ENCODE assay signal across 21 cellular contexts in the genomic region with DNA sequence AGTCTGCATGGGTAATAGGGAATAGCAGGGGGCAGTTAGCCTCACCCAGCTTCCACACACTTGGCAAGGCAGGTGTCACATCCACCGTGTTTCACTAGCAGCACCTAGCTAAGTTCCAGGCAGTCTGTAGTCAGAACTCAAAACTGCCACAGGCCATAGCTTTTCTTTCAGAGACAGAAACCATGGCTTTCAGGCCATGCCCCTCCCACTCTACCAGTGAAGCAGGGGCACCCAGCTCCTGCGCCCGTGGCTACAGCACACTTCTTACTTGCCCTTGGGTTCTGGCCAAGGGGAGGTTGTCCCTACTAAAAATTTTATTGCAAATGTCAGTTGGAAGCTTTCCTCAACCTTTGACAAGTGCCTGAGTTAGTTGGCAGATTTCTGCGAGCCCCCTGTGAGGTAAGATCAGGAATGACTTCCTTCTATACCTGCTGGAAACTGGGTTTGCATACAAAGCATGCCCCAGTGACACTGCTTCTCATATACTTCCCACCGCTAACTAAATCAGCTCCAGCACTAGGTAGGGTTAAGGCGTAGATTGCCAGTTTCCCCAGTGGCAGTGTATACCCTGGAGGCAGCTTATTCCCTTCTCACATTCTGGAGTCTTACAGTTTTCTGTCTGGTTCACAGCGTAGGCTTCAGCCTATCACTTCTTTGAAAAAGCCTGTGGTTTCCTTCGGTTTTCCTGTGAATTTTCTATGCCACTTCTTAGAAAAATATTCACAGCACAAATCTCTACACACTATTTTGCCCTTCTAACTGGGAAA.
"Had no signal": no experiment of that assay in that cellular context is flagged by ENCODE, and none has a peak within 500 bp of the region (broad histone marks: within the 10 kb centered on the region; RNA-seq: fewer than 3 reads in every experiment).

No MANE protein-coding gene starts in this region.

- H3K27me3 Mint-ChIP-seq: activated CD4-positive, alpha-beta memory T cell treated with anti-CD3 and anti-CD28 coated beads, Interleukin-2, amount 10 ng/mL, durations not matched to agents 7 days and 5 days; activated CD8-positive, alpha-beta memory T cell treated with anti-CD3 and anti-CD28 coated beads, Interleukin-2, amount 10 ng/mL, durations not matched to agents 7 days and 5 days; activated naive CD8-positive, alpha-beta T cell treated with anti-CD3 and anti-CD28 coated beads for 36 hours; activated T-helper 17 cell treated with anti-CD3 and anti-CD28 coated beads, Interleukin-2, amount 50 U/mL, for 72 hours; stimulated activated naive CD8-positive, alpha-beta T cell treated with anti-CD3 and anti-CD28 coated beads, Interleukin-15, amount 100 ng/mL, for 72 hours had no signal

- H2AFZ ChIP-seq: hepatocyte had no signal

- H3K36me3 Mint-ChIP-seq: activated CD8-positive, alpha-beta memory T cell treated with anti-CD3 and anti-CD28 coated beads, Interleukin-2, amount 10 ng/mL, durations not matched to agents 7 days and 5 days; activated naive CD8-positive, alpha-beta T cell treated with anti-CD3 and anti-CD28 coated beads for 36 hours had no signal

- H3K9me3 Mint-ChIP-seq: activated T-helper 17 cell treated with anti-CD3 and anti-CD28 coated beads, Interleukin-2, amount 50 U/mL, for 72 hours; stimulated activated naive CD8-positive, alpha-beta T cell treated with anti-CD3 and anti-CD28 coated beads, Interleukin-15, amount 100 ng/mL, for 72 hours had no signal

- H3K27ac ChIP-seq: cardiac muscle cell, dorsolateral prefrontal cortex, foreskin keratinocyte, hepatocyte, lower lobe of right lung, suprapubic skin, transverse colon, uterus, WERI-Rb-1 had no signal

- ATAC-seq: activated CD8-positive, alpha-beta memory T cell treated with anti-CD3 and anti-CD28 coated beads, Interleukin-2, amount 10 ng/mL, durations not matched to agents 7 days and 5 days; activated T-helper 17 cell treated with anti-CD3 and anti-CD28 coated beads, Interleukin-2, amount 50 U/mL, for 72 hours; foreskin keratinocyte; lower lobe of right lung; stimulated activated naive CD8-positive, alpha-beta T cell treated with anti-CD3 and anti-CD28 coated beads, Interleukin-15, amount 100 ng/mL, for 72 hours had no signal

- H3K27ac Mint-ChIP-seq: activated CD4-positive, alpha-beta memory T cell treated with anti-CD3 and anti-CD28 coated beads, Interleukin-2, amount 10 ng/mL, durations not matched to agents 7 days and 5 days; activated CD8-positive, alpha-beta memory T cell treated with anti-CD3 and anti-CD28 coated beads, Interleukin-2, amount 10 ng/mL, durations not matched to agents 7 days and 5 days; activated naive CD8-positive, alpha-beta T cell treated with anti-CD3 and anti-CD28 coated beads for 36 hours; activated T-helper 17 cell treated with anti-CD3 and anti-CD28 coated beads, Interleukin-2, amount 50 U/mL, for 72 hours; mesothelial cell of epicardium; nephron progenitor cell had no signal

- H3K4me1 ChIP-seq: foreskin keratinocyte, lower lobe of right lung, suprapubic skin, transverse colon, uterus had no signal

- H3K4me3 Mint-ChIP-seq: activated CD4-positive, alpha-beta memory T cell treated with anti-CD3 and anti-CD28 coated beads, Interleukin-2, amount 10 ng/mL, durations not matched to agents 7 days and 5 days; activated CD8-positive, alpha-beta memory T cell treated with anti-CD3 and anti-CD28 coated beads, Interleukin-2, amount 10 ng/mL, durations not matched to agents 7 days and 5 days; activated naive CD8-positive, alpha-beta T cell treated with anti-CD3 and anti-CD28 coated beads for 36 hours; activated T-helper 17 cell treated with anti-CD3 and anti-CD28 coated beads, Interleukin-2, amount 50 U/mL, for 72 hours; mesothelial cell of epicardium; nephron progenitor cell; stimulated activated naive CD8-positive, alpha-beta T cell treated with anti-CD3 and anti-CD28 coated beads, Interleukin-15, amount 100 ng/mL, for 72 hours had no signal

- DNase-seq: activated CD4-positive, alpha-beta memory T cell treated with anti-CD3 and anti-CD28 coated beads, Interleukin-2, amount 10 ng/mL, durations not matched to agents 7 days and 5 days; activated CD8-positive, alpha-beta memory T cell treated with anti-CD3 and anti-CD28 coated beads, Interleukin-2, amount 10 ng/mL, durations not matched to agents 7 days and 5 days; activated naive CD4-positive, alpha-beta T cell; activated naive CD8-positive, alpha-beta T cell treated with anti-CD3 and anti-CD28 coated beads for 36 hours; amniotic stem cell; dorsolateral prefrontal cortex; foreskin keratinocyte; lower lobe of right lung; nephron progenitor cell; nucleus accumbens; stimulated activated CD4-positive, alpha-beta T cell treated with anti-CD3 and anti-CD28 coated beads, Interleukin-2, amount 100 ng/mL, for 24 hours; stimulated activated naive CD8-positive, alpha-beta T cell treated with anti-CD3 and anti-CD28 coated beads, Interleukin-15, amount 100 ng/mL, for 72 hours; T1000; transverse colon; uterus; WERI-Rb-1 had no signal

- H3K4me3 ChIP-seq: cardiac muscle cell, dorsolateral prefrontal cortex, hepatocyte, lower lobe of right lung, suprapubic skin, transverse colon, uterus had no signal

- H3K79me2 ChIP-seq: hepatocyte had no signal

- H3K27me3 ChIP-seq: cardiac muscle cell, dorsolateral prefrontal cortex, foreskin keratinocyte, hepatocyte, suprapubic skin, transverse colon, uterus had no signal

- H3K4me2 ChIP-seq: hepatocyte had no signal

- H3K9me3 ChIP-seq: lower lobe of right lung, suprapubic skin, uterus had no signal

- H3K4me1 Mint-ChIP-seq: activated CD4-positive, alpha-beta memory T cell treated with anti-CD3 and anti-CD28 coated beads, Interleukin-2, amount 10 ng/mL, durations not matched to agents 7 days and 5 days; activated CD8-positive, alpha-beta memory T cell treated with anti-CD3 and anti-CD28 coated beads, Interleukin-2, amount 10 ng/mL, durations not matched to agents 7 days and 5 days; activated naive CD8-positive, alpha-beta T cell treated with anti-CD3 and anti-CD28 coated beads for 36 hours; activated T-helper 17 cell treated with anti-CD3 and anti-CD28 coated beads, Interleukin-2, amount 50 U/mL, for 72 hours; mesothelial cell of epicardium; nephron progenitor cell; stimulated activated naive CD8-positive, alpha-beta T cell treated with anti-CD3 and anti-CD28 coated beads, Interleukin-15, amount 100 ng/mL, for 72 hours had no signal

- H3K36me3 ChIP-seq: cardiac muscle cell, lower lobe of right lung, suprapubic skin, transverse colon, uterus, WERI-Rb-1 had no signal
